In the genomic region with DNA sequence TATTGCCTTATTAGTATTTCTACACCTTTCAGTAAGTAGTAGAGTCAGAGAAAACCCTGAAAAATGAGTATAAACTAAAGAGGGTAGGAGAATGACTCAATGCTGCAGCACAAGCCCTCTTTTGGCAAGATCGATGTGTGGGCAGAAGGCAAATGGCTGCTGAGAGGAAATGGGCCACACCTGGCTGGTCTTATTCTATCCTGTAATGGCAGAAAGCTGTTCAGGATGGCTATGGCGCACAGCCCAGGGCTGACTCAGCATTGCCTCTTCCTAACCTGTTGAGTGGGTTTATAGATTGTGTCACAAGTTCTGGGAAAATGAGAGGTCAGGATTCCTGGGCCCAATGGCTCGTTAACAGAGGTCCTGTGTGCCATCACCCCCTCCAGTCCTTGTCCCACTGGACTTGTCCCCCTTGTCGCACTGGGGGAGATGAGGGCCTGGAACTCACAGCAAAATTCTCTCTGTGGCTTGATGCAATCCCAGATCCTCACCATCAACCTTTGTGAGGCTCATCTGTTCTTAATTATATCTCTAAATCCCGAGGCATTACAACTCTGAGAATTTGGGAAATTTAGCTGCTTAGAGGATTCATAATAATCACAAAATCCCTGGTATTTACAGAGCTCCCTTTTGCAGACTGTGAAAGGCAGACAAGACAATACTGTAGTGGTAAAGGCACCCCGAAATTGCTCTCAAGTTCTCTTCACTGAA, we compare ENCODE assay signal across 1 cellular context.
TF ChIP-seq lines count a peak whose summit lies in the region.

No MANE protein-coding gene starts in this region.

TF ChIP-seq in IMR-90, 13 proteins besides CTCF, POLR2A, EP300 and RAD21:
- no peak for TF ChIP-seq MXI1 (IDR thresholded peaks at IDR 0.05; ENCODE audit: borderline replicate concordance, low read depth, low read length)
- no peak for TF ChIP-seq FOS (IDR thresholded peaks at IDR 0.05; ENCODE audit: low read depth, low read length)
- no peak for TF ChIP-seq RCOR1 (IDR thresholded peaks at IDR 0.05; ENCODE audit: insufficient replicate concordance, low read length)
- no peak for TF ChIP-seq MAZ (IDR thresholded peaks at IDR 0.05; ENCODE audit: borderline replicate concordance, low read depth, low read length)
- TF ChIP-seq NFE2L2 (IDR thresholded peaks at IDR 0.05; ENCODE audit: low read depth, low read length): no peak
